9 cellular contexts compared by ENCODE assay signal in genomic region chr6:41318648-41319565, GRCh38. TPM values are rescaled to one million over a fixed set of nuclear protein-coding genes. Genes with fewer than 3 reads are reported as not detected.
DNase-seq lines count a peak whose midpoint lies in the region; ATAC-seq and TF ChIP-seq lines count a peak whose summit lies in the region.
"Had no signal": no experiment of that assay in that cellular context is flagged by ENCODE, and none has a peak within 500 bp of the region (broad histone marks: within the 10 kb centered on the region; RNA-seq: fewer than 3 reads in every experiment).

No MANE protein-coding gene starts in this region.

- peak overlapping the region; percentile 12 for H3K4me3 Mint-ChIP-seq in activated CD4-positive, alpha-beta T cell treated with anti-CD3 and anti-CD28 coated beads, Interleukin-2, amount 10 ng/mL, durations not matched to agents 7 days and 5 days

- POLR2A ChIA-PET in BJ (lab: Charles Lee), result no interaction called here
- POLR2A ChIA-PET in activated CD4-positive, alpha-beta T cell treated with anti-CD3 and anti-CD28 coated beads, Interleukin-2, amount 10 ng/mL, durations not matched to agents 7 days and 5 days (lab: Charles Lee), result no interaction called here

- CTCF ChIA-PET in BJ (lab: Yijun Ruan, JAX), result interaction anchor here (0.6 to 3.3 kb wide), 31 partner anchors 8 to 364 kb away, joined by 3 to 28 read pairs (median 4); no protein-coding TSS in a partner anchor
- CTCF ChIA-PET in activated CD4-positive, alpha-beta T cell treated with anti-CD3 and anti-CD28 coated beads, Interleukin-2, amount 10 ng/mL, durations not matched to agents 7 days and 5 days (lab: Charles Lee), result interaction anchor here (0.8 to 3.5 kb wide), 11 partner anchors 9 to 290 kb away, joined by 3 to 30 read pairs (median 5); partner anchors contain the start of gene NCR2

- H3K27me3 Mint-ChIP-seq in activated CD4-positive, alpha-beta T cell treated with anti-CD3 and anti-CD28 coated beads, Interleukin-2, amount 10 ng/mL, durations not matched to agents 7 days and 5 days, result peaks cover 31% of the 10 kb centered on the region

- no peaks in the 10 kb centered on the region for H3K36me3 Mint-ChIP-seq in activated CD4-positive, alpha-beta T cell treated with anti-CD3 and anti-CD28 coated beads, Interleukin-2, amount 10 ng/mL, durations not matched to agents 7 days and 5 days (ENCODE audit: low read depth)

- TF ChIP-seq RAD21 in liver (IDR thresholded peaks at IDR 0.05), result peak; percentile 84 to 94

- H3K9ac ChIP-seq in liver (ENCODE audit: low read depth in 1 of 2, low read length in 2 of 2), result no peak overlapping the region

- peaks cover 0 to 8% (median 5%) of the 10 kb centered on the region in 4 donors for H3K4me1 ChIP-seq in liver (ENCODE audit: control insufficient read depth in 4 of 4, insufficient read depth in 4 of 4, low read length in 3 of 4)

- H3K4me1 Mint-ChIP-seq in activated CD4-positive, alpha-beta T cell treated with anti-CD3 and anti-CD28 coated beads, Interleukin-2, amount 10 ng/mL, durations not matched to agents 7 days and 5 days, result peaks cover 21% of the 10 kb centered on the region

- no peak overlapping the region for H3K27ac ChIP-seq in liver (ENCODE audit: low read depth in 1 of 2, low read length in 2 of 2)

- WGBS in liver, result 23% methylated on average over 34 of the region's 34 CpGs

- H3K9me3 Mint-ChIP-seq in activated CD4-positive, alpha-beta T cell treated with anti-CD3 and anti-CD28 coated beads, Interleukin-2, amount 10 ng/mL, durations not matched to agents 7 days and 5 days, result no peaks in the 10 kb centered on the region

- H3K27me3 ChIP-seq in BJ (ENCODE audit: control insufficient read depth, insufficient read depth, low read length) (peaks cover 4% of the 10 kb centered on the region), liver (ENCODE audit: control insufficient read depth in 4 of 4, insufficient read depth in 4 of 4, low read length in 3 of 4) (peaks cover 0 to 12% (median 3%) of the 10 kb centered on the region in 4 donors)

- peak; percentile 90 for ATAC-seq in HG03460 (IDR thresholded peaks at IDR 0.05; ENCODE audit: unreplicated experiment)

- no peaks in the 10 kb centered on the region for H3K36me3 ChIP-seq in BJ (ENCODE audit: control insufficient read depth, insufficient read depth, low read length)
- H3K36me3 ChIP-seq in liver (ENCODE audit: control insufficient read depth in 4 of 4, insufficient read depth in 3 of 4, low read depth in 1 of 4, low read length in 3 of 4), result no peaks in the 10 kb centered on the region

- H3K4me3 ChIP-seq in BJ (ENCODE audit: low read depth, low read length) (peak overlapping the region; percentile 29), liver (ENCODE audit: low read depth in 1 of 3, low read length in 3 of 3) (peak overlapping the region in 2 of 3 donors; percentile 17 to 31)

- H3K27ac Mint-ChIP-seq in activated CD4-positive, alpha-beta T cell treated with anti-CD3 and anti-CD28 coated beads, Interleukin-2, amount 10 ng/mL, durations not matched to agents 7 days and 5 days, result peak overlapping the region; percentile 50

- H3K9me3 ChIP-seq in liver (ENCODE audit: control insufficient read depth in 4 of 4, low read length in 3 of 4), result no peaks in the 10 kb centered on the region

- peak; percentile 100 for TF ChIP-seq CTCF in BJ (IDR thresholded peaks at IDR 0.05; ENCODE audit: insufficient read depth, low read depth, low read length)
- peak; percentile 99 for TF ChIP-seq CTCF in liver (IDR thresholded peaks at IDR 0.05; ENCODE audit: low read depth, low read length, missing input control)

- DNase-seq in BJ (ENCODE audit: low read depth) (peak; percentile 1), GM19240 (ENCODE audit: insufficient read length, low spot score) (peak; percentile 54), NCI-H510A treated with DMSO at 0.1 percent for 48 hours (lab: John Stamatoyannopoulos, UW) (peak; percentile 96), dermis blood vessel endothelial cell (peak; percentile 88)
- peak; percentile 86 for DNase-seq in activated CD4-positive, alpha-beta T cell treated with anti-CD3 and anti-CD28 coated beads, Interleukin-2, amount 10 ng/mL, durations not matched to agents 7 days and 5 days
- peak; percentile 53 to 77 (median 69) for DNase-seq in stimulated activated CD4-positive, alpha-beta T cell treated with anti-CD3 and anti-CD28 coated beads, TNF-alpha, amount 100 ng/mL, for 1 hour (ENCODE audit: low read depth in 3 of 3, low spot score in 1 of 3)

TF ChIP-seq in liver, 16 proteins besides CTCF, POLR2A, EP300 and RAD21:
- TF ChIP-seq FOXA2 (IDR thresholded peaks at IDR 0.05), result no peak
- TF ChIP-seq HNF4A (conservative IDR thresholded peaks at IDR 0.05), result no peak
- TF ChIP-seq ZBTB33 (IDR thresholded peaks at IDR 0.05), result no peak
- TF ChIP-seq JUND (IDR thresholded peaks at IDR 0.05), result no peak
- no peak for TF ChIP-seq TAF1 (conservative IDR thresholded peaks at IDR 0.05)
- no peak for TF ChIP-seq MAX (IDR thresholded peaks at IDR 0.05)
- TF ChIP-seq FOXA1 (IDR thresholded peaks at IDR 0.05), result no peak
- TF ChIP-seq EGR1 (IDR thresholded peaks at IDR 0.05; ENCODE audit: low read depth in 2 of 2), result no peak
- no peak for TF ChIP-seq GABPA (IDR thresholded peaks at IDR 0.05 in 1 of 2, conservative IDR thresholded peaks at IDR 0.05 in 1 of 2)
- TF ChIP-seq YY1 (IDR thresholded peaks at IDR 0.05), result no peak

RNA-seq across cellular contexts. Expression of gene NCR2, which starts 16.5 kb away (rescaled TPM):
- polyA plus RNA-seq in BJ (2011; rRNA removed) (not detected in 2 replicates), liver (not detected)
- not detected in 2 replicates for polyA minus RNA-seq in BJ (2011; rRNA and poly(A)+ RNA removed)
- total RNA-seq in activated CD4-positive, alpha-beta T cell treated with anti-CD3 and anti-CD28 coated beads, Interleukin-2, amount 10 ng/mL, durations not matched to agents 7 days and 5 days, result not detected
- total RNA-seq in dermis blood vessel endothelial cell (not detected in 2 replicates), liver (not detected)
- total RNA-seq: activated CD8-positive, alpha-beta memory T cell treated with anti-CD3 and anti-CD28 coated beads for 36 hours had no signal

RNA-seq across cellular contexts. Expression of gene TREM1, which starts 32.4 kb away (rescaled TPM):
- 0.11 and 0.20 TPM in 2 replicates for polyA plus RNA-seq in BJ (2011; rRNA removed)
- polyA minus RNA-seq in BJ (2011; rRNA and poly(A)+ RNA removed), result not detected in 2 replicates
- total RNA-seq in activated CD4-positive, alpha-beta T cell treated with anti-CD3 and anti-CD28 coated beads, Interleukin-2, amount 10 ng/mL, durations not matched to agents 7 days and 5 days, result under 1 TPM in 1 of 2 experiments, not detected in 1; 0.40 TPM
- not detected in 2 replicates for total RNA-seq in dermis blood vessel endothelial cell
- total RNA-seq in liver, result 1 to 10 TPM in 1 of 2 donors, under 1 TPM in 1; 0.09 to 1.3 TPM
- polyA plus RNA-seq in liver, result under 1 TPM; 0.32 to 0.43 TPM
- total RNA-seq: activated CD8-positive, alpha-beta memory T cell treated with anti-CD3 and anti-CD28 coated beads for 36 hours had no signal

Comparison
In these comparisons a context has a peak if more than half of its experiments do, and no peak if none do; other contexts are left out.
1. DNase-seq: peak in every context shown above with its lines; median percentile 96 in NCI-H510A treated with DMSO at 0.1 percent for 48 hours; 88 in dermis blood vessel endothelial cell; 86 in activated CD4-positive, alpha-beta T cell treated with anti-CD3 and anti-CD28 coated beads, Interleukin-2, amount 10 ng/mL, durations not matched to agents 7 days and 5 days; 69 in stimulated activated CD4-positive, alpha-beta T cell treated with anti-CD3 and anti-CD28 coated beads, TNF-alpha, amount 100 ng/mL, for 1 hour; 54 in GM19240; 1 in BJ.